ENCODE assay signal across 23 cellular contexts in genomic region chr15:57033715-57034439, GRCh38.
DNase-seq lines count a peak whose midpoint lies in the region; ATAC-seq lines count a peak whose summit lies in the region.
"Had no signal": no experiment of that assay in that cellular context is flagged by ENCODE, and none has a peak within 500 bp of the region (broad histone marks: within the 10 kb centered on the region; RNA-seq: fewer than 3 reads in every experiment).

No MANE protein-coding gene starts in this region.

- no peak overlapping the region for H3K4me3 Mint-ChIP-seq in activated naive CD4-positive, alpha-beta T cell treated with anti-CD3 and anti-CD28 coated beads, Interleukin-2, amount 50 U/mL, for 24 hours
- H3K4me3 Mint-ChIP-seq: activated CD4-positive, alpha-beta memory T cell treated with anti-CD3 and anti-CD28 coated beads for 36 hours; naive thymus-derived CD8-positive, alpha-beta T cell had no signal

- H3K36me3 ChIP-seq in endocrine pancreas (ENCODE audit: control insufficient read depth, insufficient read depth, low read length): no peaks in the 10 kb centered on the region
- H3K36me3 ChIP-seq: breast epithelium, left lung, MG63, upper lobe of right lung had no signal

- peak overlapping the region; percentile 8 for H3K27ac Mint-ChIP-seq in activated naive CD4-positive, alpha-beta T cell treated with anti-CD3 and anti-CD28 coated beads, Interleukin-2, amount 50 U/mL, for 24 hours
- H3K27ac Mint-ChIP-seq: activated CD4-positive, alpha-beta memory T cell treated with anti-CD3 and anti-CD28 coated beads for 36 hours had no signal

- no peak overlapping the region for H3K9ac ChIP-seq in endocrine pancreas (ENCODE audit: control insufficient read depth, insufficient read depth, low read length)
- H3K9ac ChIP-seq: BLaER1 had no signal

- no peak for ATAC-seq in HG03354 (IDR thresholded peaks at IDR 0.05; ENCODE audit: poor library complexity, severe bottlenecking, unreplicated experiment)
- no peak for ATAC-seq in GM21360 (IDR thresholded peaks at IDR 0.05; ENCODE audit: unreplicated experiment)
- ATAC-seq: left lung; naive thymus-derived CD8-positive, alpha-beta T cell; upper lobe of right lung had no signal

- H3K9me3 Mint-ChIP-seq in activated naive CD4-positive, alpha-beta T cell treated with anti-CD3 and anti-CD28 coated beads, Interleukin-2, amount 50 U/mL, for 24 hours: no peaks in the 10 kb centered on the region
- H3K9me3 Mint-ChIP-seq: activated CD4-positive, alpha-beta memory T cell treated with anti-CD3 and anti-CD28 coated beads for 36 hours had no signal

- H3K4me1 Mint-ChIP-seq in activated naive CD4-positive, alpha-beta T cell treated with anti-CD3 and anti-CD28 coated beads, Interleukin-2, amount 50 U/mL, for 24 hours: peaks cover 79% of the 10 kb centered on the region

- DNase-seq in activated naive CD4-positive, alpha-beta T cell treated with anti-CD3 and anti-CD28 coated beads, Interleukin-2, amount 50 U/mL, for 16 hours: no peak
- DNase-seq in NCI-H748 (lab: John Stamatoyannopoulos, UW; ENCODE audit: unreplicated experiment) (peak; percentile 72), COLO829 (ENCODE audit: low spot score) (no peak)
- no peak for DNase-seq in stimulated activated CD4-positive, alpha-beta T cell treated with anti-CD3 and anti-CD28 coated beads, Interleukin-2, amount 100 ng/mL, for 24 hours
- DNase-seq: activated CD4-positive, alpha-beta memory T cell treated with anti-CD3 and anti-CD28 coated beads for 36 hours; activated CD4-positive, CD25-positive, alpha-beta regulatory T cell; activated gamma-delta T cell; Caco-2; dermis blood vessel endothelial cell; left lung; MG63; naive thymus-derived CD8-positive, alpha-beta T cell; NCI-H1694 treated with DMSO at 0.1 percent for 48 hours; NCI-H524 treated with DMSO at 0.1 percent for 48 hours; Right ventricle myocardium superior; T1000; upper lobe of right lung had no signal

- no peaks in the 10 kb centered on the region for H3K27me3 Mint-ChIP-seq in activated naive CD4-positive, alpha-beta T cell treated with anti-CD3 and anti-CD28 coated beads, Interleukin-2, amount 50 U/mL, for 24 hours
- H3K27me3 Mint-ChIP-seq: activated CD4-positive, alpha-beta memory T cell treated with anti-CD3 and anti-CD28 coated beads for 36 hours; naive thymus-derived CD8-positive, alpha-beta T cell had no signal

- H3K4me1 ChIP-seq in endocrine pancreas (ENCODE audit: control insufficient read depth, insufficient read depth, low read length): peaks cover 14% of the 10 kb centered on the region
- H3K4me1 ChIP-seq: Caco-2 had no signal

- H3K27me3 ChIP-seq in endocrine pancreas (ENCODE audit: control insufficient read depth, insufficient read depth, low read length): no peaks in the 10 kb centered on the region
- H3K27me3 ChIP-seq: BLaER1, breast epithelium, left lung, MG63, upper lobe of right lung had no signal

- peak overlapping the region; percentile 84 for H3K4me3 ChIP-seq in endocrine pancreas (ENCODE audit: control insufficient read depth, insufficient read depth, low read length)
- H3K4me3 ChIP-seq: BLaER1, breast epithelium, left lung, MG63, upper lobe of right lung had no signal

- H3K36me3 Mint-ChIP-seq in activated naive CD4-positive, alpha-beta T cell treated with anti-CD3 and anti-CD28 coated beads, Interleukin-2, amount 50 U/mL, for 24 hours: peaks cover 3% of the 10 kb centered on the region
- H3K36me3 Mint-ChIP-seq: activated CD4-positive, alpha-beta memory T cell treated with anti-CD3 and anti-CD28 coated beads for 36 hours had no signal

- no peaks in the 10 kb centered on the region for H3K9me3 ChIP-seq in endocrine pancreas (ENCODE audit: control insufficient read depth, low read length)
- H3K9me3 ChIP-seq: breast epithelium, Caco-2, left lung, MG63, upper lobe of right lung had no signal
